ENCODE assay signal across 8 cellular contexts in genomic region chr5:178483620-178484019, GRCh38.
DNase-seq lines count a peak whose midpoint lies in the region; ATAC-seq lines count a peak whose summit lies in the region.
"Had no signal": no experiment of that assay in that cellular context is flagged by ENCODE, and none has a peak within 500 bp of the region (broad histone marks: within the 10 kb centered on the region; RNA-seq: fewer than 3 reads in every experiment).

No MANE protein-coding gene starts in this region.

- H3K36me3 ChIP-seq in thymus (ENCODE audit: control insufficient read depth, insufficient read depth), result no peaks in the 10 kb centered on the region

- peak overlapping the region; percentile 19 for H3K4me3 ChIP-seq in thymus (ENCODE audit: low read length)

- no peaks in the 10 kb centered on the region for H3K27me3 ChIP-seq in thymus (ENCODE audit: control insufficient read depth, insufficient read depth)

- H3K9me3 ChIP-seq in thymus (ENCODE audit: control insufficient read depth), result no peaks in the 10 kb centered on the region

- H3K27ac ChIP-seq in thymus (ENCODE audit: low read depth), result peak overlapping the region; percentile 77

- peaks cover 0 to 3% (median 1%) of the 10 kb centered on the region in 5 donors for H3K27me3 Mint-ChIP-seq in naive thymus-derived CD8-positive, alpha-beta T cell

- ATAC-seq in naive thymus-derived CD8-positive, alpha-beta T cell, result peak; percentile 100
- ATAC-seq in HG02840 (IDR thresholded peaks at IDR 0.05; ENCODE audit: low FRiP score, unreplicated experiment) (no peak), GM21390 (IDR thresholded peaks at IDR 0.05; ENCODE audit: unreplicated experiment) (no peak), HG02885 (IDR thresholded peaks at IDR 0.05; ENCODE audit: poor library complexity, unreplicated experiment) (no peak)

- H3K36me3 Mint-ChIP-seq in naive thymus-derived CD8-positive, alpha-beta T cell, result peaks cover 0 to 1% (median 0%) of the 10 kb centered on the region in 3 donors

- peak overlapping the region; percentile 71 to 86 (median 82) for H3K4me3 Mint-ChIP-seq in naive thymus-derived CD8-positive, alpha-beta T cell

- H3K4me1 Mint-ChIP-seq in naive thymus-derived CD8-positive, alpha-beta T cell, result peaks cover 2 to 11% (median 6%) of the 10 kb centered on the region in 4 donors

- 8% methylated on average over 9 of the region's 9 CpGs for WGBS in thymus

- POLR2A ChIA-PET in naive thymus-derived CD8-positive, alpha-beta T cell (lab: Charles Lee), result interaction anchor here (1.0 kb wide), 1 partner anchor 12 kb away, joined by 3 read pairs; no protein-coding TSS in a partner anchor

- DNase-seq in T follicular helper cell (ENCODE audit: low read depth), result peak; percentile 40
- DNase-seq in activated T-helper 9 cell treated with anti-CD3 and anti-CD28 coated beads, Interleukin-2, amount 50 U/mL, for 16 hours (ENCODE audit: low read depth), result peak; percentile 3
- peak; percentile 37 to 86 (median 68) for DNase-seq in naive thymus-derived CD8-positive, alpha-beta T cell
- DNase-seq: NCI-H1930 had no signal

- peaks cover 0 to 4% (median 0%) of the 10 kb centered on the region in 9 donors for H3K9me3 Mint-ChIP-seq in naive thymus-derived CD8-positive, alpha-beta T cell

- H3K27ac Mint-ChIP-seq in naive thymus-derived CD8-positive, alpha-beta T cell, result peak overlapping the region; percentile 81 to 98 (median 92)

- peaks cover 5% of the 10 kb centered on the region for H3K4me1 ChIP-seq in thymus (ENCODE audit: control insufficient read depth, insufficient read depth, low read length)

Comparison
In these comparisons a context has a peak if more than half of its experiments do, and no peak if none do; other contexts are left out.
1. DNase-seq: peak in every context shown above with its lines; median percentile 68 in naive thymus-derived CD8-positive, alpha-beta T cell; 40 in T follicular helper cell; 3 in activated T-helper 9 cell treated with anti-CD3 and anti-CD28 coated beads, Interleukin-2, amount 50 U/mL, for 16 hours.
2. ATAC-seq: peak in naive thymus-derived CD8-positive, alpha-beta T cell (2 of 2); none in HG02840 (single experiment), GM21390 (single experiment) and HG02885 (single experiment).